Comparison of ENCODE assay signal across 14 cellular contexts in genomic region chr17:2237521-2237921, GRCh38.
DNase-seq lines count a peak whose midpoint lies in the region; TF ChIP-seq lines count a peak whose summit lies in the region.
"Had no signal": no experiment of that assay in that cellular context is flagged by ENCODE, and none has a peak within 500 bp of the region (broad histone marks: within the 10 kb centered on the region; RNA-seq: fewer than 3 reads in every experiment).

No MANE protein-coding gene starts in this region.

- H3K9me3 ChIP-seq in SJSA1 (replicated peaks), result no peaks in the 10 kb centered on the region

- DNase-seq in SJSA1 (ENCODE audit: low read depth in 1 of 2, low spot score in 2 of 2), result no peak
- peak; percentile 63 for DNase-seq in fibroblast of pulmonary artery (ENCODE audit: low read depth)
- DNase-seq in osteocyte (ENCODE audit: extremely low spot score, unreplicated experiment), result no peak
- no peak for DNase-seq in activated naive CD4-positive, alpha-beta T cell treated with anti-CD3 and anti-CD28 coated beads for 36 hours
- DNase-seq in NCI-H526 treated with DMSO at 0.1 percent for 48 hours (lab: John Stamatoyannopoulos, UW), result no peak
- DNase-seq in GM13977 (ENCODE audit: low spot score), result no peak
- no peak for DNase-seq in T1000 (lab: John Stamatoyannopoulos, UW)
- DNase-seq: ACHN; activated CD8-positive, alpha-beta memory T cell treated with anti-CD3 and anti-CD28 coated beads, Interleukin-2, amount 10 ng/mL, durations not matched to agents 7 days and 5 days; NCI-H226; stimulated activated CD8-positive, alpha-beta memory T cell treated with anti-CD3 and anti-CD28 coated beads, Interleukin-4, amount 100 ng/mL, for 48 hours; T-helper 1 cell had no signal

- in situ Hi-C loops in GM13977 (cut with MboI; ENCODE audit: low pct_unique_long_range_greater_than_20kb, low sequenced_read_pairs, unreplicated experiment), result no loop called here

- H3K27me3 ChIP-seq in ACC112 (ENCODE audit: insufficient read depth, low read length), result no peaks in the 10 kb centered on the region
- no peaks in the 10 kb centered on the region for H3K27me3 ChIP-seq in SJSA1 (replicated peaks)

- no peak overlapping the region for H2AFZ ChIP-seq in ACC112 (ENCODE audit: low read length, unreplicated experiment)

- peaks cover 3% of the 10 kb centered on the region for H3K79me2 ChIP-seq in ACC112 (ENCODE audit: control insufficient read depth, insufficient read depth, low read length, unreplicated experiment)

- CTCF ChIA-PET in activated naive CD4-positive, alpha-beta T cell treated with anti-CD3 and anti-CD28 coated beads for 36 hours (lab: Charles Lee), result interaction anchor here (0.6 kb wide), 1 partner anchor 12 kb away, joined by 3 read pairs; no protein-coding TSS in a partner anchor

- H3K27ac Mint-ChIP-seq in osteocyte (ENCODE audit: unreplicated experiment), result peak overlapping the region; percentile 82
- no peak overlapping the region for H3K27ac Mint-ChIP-seq in activated naive CD4-positive, alpha-beta T cell treated with anti-CD3 and anti-CD28 coated beads for 36 hours
- H3K27ac Mint-ChIP-seq: activated CD8-positive, alpha-beta memory T cell treated with anti-CD3 and anti-CD28 coated beads, Interleukin-2, amount 10 ng/mL, durations not matched to agents 7 days and 5 days had no signal

- H3K36me3 Mint-ChIP-seq in osteocyte (ENCODE audit: unreplicated experiment), result peaks cover 12% of the 10 kb centered on the region
- peaks cover 17% of the 10 kb centered on the region for H3K36me3 Mint-ChIP-seq in activated naive CD4-positive, alpha-beta T cell treated with anti-CD3 and anti-CD28 coated beads for 36 hours (ENCODE audit: low read depth)

- no peak for TF ChIP-seq CTCF in fibroblast of pulmonary artery (IDR thresholded peaks at IDR 0.05; ENCODE audit: low read length, missing control alignments)
- TF ChIP-seq CTCF in osteocyte (IDR thresholded peaks at IDR 0.05), result no peak
- TF ChIP-seq CTCF in GM13977 (IDR thresholded peaks at IDR 0.05; ENCODE audit: extremely low read depth, insufficient read depth, missing control alignments), result no peak

- no peaks in the 10 kb centered on the region for H3K9me3 Mint-ChIP-seq in osteocyte (ENCODE audit: unreplicated experiment)
- no peaks in the 10 kb centered on the region for H3K9me3 Mint-ChIP-seq in activated naive CD4-positive, alpha-beta T cell treated with anti-CD3 and anti-CD28 coated beads for 36 hours

- H3K36me3 ChIP-seq in ACC112 (ENCODE audit: insufficient read depth, low read length), result no peaks in the 10 kb centered on the region
- peaks cover 3% of the 10 kb centered on the region for H3K36me3 ChIP-seq in SJSA1

- peak overlapping the region; percentile 90 for H3K27ac ChIP-seq in ACC112 (ENCODE audit: low read depth, low read length)
- H3K27ac ChIP-seq in SJSA1, result peak overlapping the region; percentile 70

- no peak overlapping the region for H3K4me3 Mint-ChIP-seq in osteocyte (ENCODE audit: unreplicated experiment)
- H3K4me3 Mint-ChIP-seq in activated naive CD4-positive, alpha-beta T cell treated with anti-CD3 and anti-CD28 coated beads for 36 hours, result no peak overlapping the region
- H3K4me3 Mint-ChIP-seq: activated CD8-positive, alpha-beta memory T cell treated with anti-CD3 and anti-CD28 coated beads, Interleukin-2, amount 10 ng/mL, durations not matched to agents 7 days and 5 days had no signal

- H3K4me3 ChIP-seq in ACC112 (ENCODE audit: low read depth, low read length) (peak overlapping the region; percentile 71), SJSA1 (no peak overlapping the region), fibroblast of pulmonary artery (replicated peaks; ENCODE audit: low read depth, low read length) (no peak overlapping the region)
- H3K4me3 ChIP-seq: K562 had no signal

- intact Hi-C loops in activated naive CD4-positive, alpha-beta T cell treated with anti-CD3 and anti-CD28 coated beads for 36 hours (cut with micrococcal nuclease), result no loop called here

- peaks cover 75% of the 10 kb centered on the region for H3K4me1 ChIP-seq in ACC112 (ENCODE audit: control insufficient read depth, insufficient read depth, low read length, unreplicated experiment)
- H3K4me1 ChIP-seq in SJSA1 (replicated peaks), result peaks cover 59% of the 10 kb centered on the region

- H3K27me3 Mint-ChIP-seq in osteocyte (ENCODE audit: unreplicated experiment), result no peaks in the 10 kb centered on the region
- no peaks in the 10 kb centered on the region for H3K27me3 Mint-ChIP-seq in activated naive CD4-positive, alpha-beta T cell treated with anti-CD3 and anti-CD28 coated beads for 36 hours (ENCODE audit: low read depth)
- H3K27me3 Mint-ChIP-seq: activated CD8-positive, alpha-beta memory T cell treated with anti-CD3 and anti-CD28 coated beads, Interleukin-2, amount 10 ng/mL, durations not matched to agents 7 days and 5 days had no signal

- H3K4me1 Mint-ChIP-seq in osteocyte (ENCODE audit: unreplicated experiment), result peaks cover 34% of the 10 kb centered on the region
- H3K4me1 Mint-ChIP-seq in activated naive CD4-positive, alpha-beta T cell treated with anti-CD3 and anti-CD28 coated beads for 36 hours (ENCODE audit: low read depth), result peaks cover 14% of the 10 kb centered on the region
